ENCODE assay signal across 13 cellular contexts in genomic region chr16:30187971-30188561, GRCh38. TPM values are rescaled to one million over a fixed set of nuclear protein-coding genes. Genes with fewer than 3 reads are reported as not detected.
A peak's percentile ranks its signal among the peaks of the same experiment; 100 is the strongest.
DNase-seq lines count a peak whose midpoint lies in the region; ATAC-seq and TF ChIP-seq lines count a peak whose summit lies in the region.
"Had no signal": no experiment of that assay in that cellular context is flagged by ENCODE, and none has a peak within 500 bp of the region (broad histone marks: within the 10 kb centered on the region; RNA-seq: fewer than 3 reads in every experiment).

No MANE protein-coding gene starts in this region.

- no peak overlapping the region for H3K27ac Mint-ChIP-seq in H9

- H4K91ac ChIP-seq in H9 (ENCODE audit: insufficient read length, low read depth, low read length) = no peak overlapping the region
- no peak overlapping the region for H4K91ac ChIP-seq in neuronal stem cell (ENCODE audit: low read depth, low read length, poor library complexity)

- no peak overlapping the region for H4K5ac ChIP-seq in H9 (ENCODE audit: insufficient read length, low read depth, low read length)

- CTCF ChIA-PET in PC-9 (lab: Charles Lee) = interaction anchor here (0.6 kb wide), 1 partner anchor 218 kb away, joined by 3 read pairs; no protein-coding TSS in a partner anchor

- H2AFZ ChIP-seq in H9 (ENCODE audit: low read length) (no peak overlapping the region), neuronal stem cell (ENCODE audit: low read length) (no peak overlapping the region), PC-9 (no peak overlapping the region)

- H3K79me1 ChIP-seq in H9 (ENCODE audit: insufficient read depth, low read depth, low read length, poor library complexity, severe bottlenecking) (no peaks in the 10 kb centered on the region), neuronal stem cell (ENCODE audit: low read depth, low read length) (peaks cover 3% of the 10 kb centered on the region)

- POLR2A ChIA-PET in PC-9 (lab: Charles Lee; ENCODE audit: unreplicated experiment) = no interaction called here

- intact Hi-C loops in PC-9 (cut with micrococcal nuclease; ENCODE audit: unreplicated experiment) = no loop called here

- H2BK5ac ChIP-seq in H9 (ENCODE audit: insufficient read length, low read length) (no peak overlapping the region), neuronal stem cell (ENCODE audit: low read length) (no peak overlapping the region)

- H3K4me2 ChIP-seq in H9 (ENCODE audit: insufficient read depth, insufficient read length, low read length) = no peak overlapping the region
- H3K4me2 ChIP-seq in neuronal stem cell (ENCODE audit: insufficient read depth, low read length, poor library complexity, severe bottlenecking) = no peak overlapping the region
- H3K4me2 ChIP-seq in PC-9 = no peak overlapping the region

- no peaks in the 10 kb centered on the region for H3K4me1 ChIP-seq in H9 (ENCODE audit: insufficient read depth, low read length)
- peaks cover 10 to 12% of the 10 kb centered on the region in 2 donors for H3K4me1 ChIP-seq in neuronal stem cell (ENCODE audit: control insufficient read depth in 2 of 2, insufficient read depth in 1 of 2, low read depth in 1 of 2, low read length in 2 of 2)
- no peaks in the 10 kb centered on the region for H3K4me1 ChIP-seq in PC-9 (replicated peaks; ENCODE audit: insufficient read depth)

- no peaks in the 10 kb centered on the region for H3K23me2 ChIP-seq in H9 (ENCODE audit: insufficient read length, low read depth, low read length, poor library complexity, severe bottlenecking)

- H3K36me3 ChIP-seq in neuronal stem cell (replicated peaks in 1 of 2; ENCODE audit: control insufficient read depth in 2 of 2, insufficient read depth in 2 of 2, low read length in 2 of 2) (peaks cover 8 to 10% of the 10 kb centered on the region in 2 donors), PC-9 (ENCODE audit: low read depth) (no peaks in the 10 kb centered on the region)
- H3K36me3 ChIP-seq: uterus had no signal

- no peak overlapping the region for H3K4me3 Mint-ChIP-seq in H9
- peak overlapping the region; percentile 59 for H3K4me3 Mint-ChIP-seq in activated T-cell treated with anti-CD3 and anti-CD28 coated beads, Interleukin-2, amount 50 U/mL, for 4 hours

- no peak overlapping the region for H3K23ac ChIP-seq in H9 (ENCODE audit: insufficient read length, low read depth, low read length)
- peak overlapping the region; percentile 80 for H3K23ac ChIP-seq in neuronal stem cell (ENCODE audit: low read depth, low read length, poor library complexity)

- H3K27me3 ChIP-seq in H9 (ENCODE audit: insufficient read depth, low read length) (no peaks in the 10 kb centered on the region), neuronal stem cell (ENCODE audit: control insufficient read depth in 3 of 3, insufficient read depth in 3 of 3, low read depth in 1 of 3, low read length in 3 of 3) (peaks cover 0 to 2% (median 0%) of the 10 kb centered on the region in 3 experiments), PC-9 (ENCODE audit: insufficient read depth, low read depth) (no peaks in the 10 kb centered on the region)
- H3K27me3 ChIP-seq: heart left ventricle, uterus had no signal

- WGBS in H9 (ENCODE audit: extremely low coverage, insufficient read length, low lambda C conversion rate) = no CpG with 5 or more reads among the region's 23 CpGs
- WGBS in neuronal stem cell (ENCODE audit: extremely low coverage in 2 of 2, insufficient read length in 2 of 2, insufficient replicate concordance in 1 of 2), 2 donors = no CpG with 5 or more reads among the region's 23 CpGs

- H3F3A ChIP-seq in PC-9 (ENCODE audit: insufficient read depth, low read depth) = peaks cover 12% of the 10 kb centered on the region; the same call in 1 of the 2 replicates

- peaks cover 4 to 14% of the 10 kb centered on the region in 2 experiments for H3K4me1 Mint-ChIP-seq in H9
- H3K4me1 Mint-ChIP-seq in activated T-cell treated with anti-CD3 and anti-CD28 coated beads, Interleukin-2, amount 50 U/mL, for 4 hours (ENCODE audit: low read depth) = peaks cover 24% of the 10 kb centered on the region

- no peak overlapping the region for H2AK5ac ChIP-seq in H9 (ENCODE audit: insufficient read length, low read length)
- H2AK5ac ChIP-seq in neuronal stem cell (ENCODE audit: low read depth, low read length) = peak overlapping the region; percentile 92

- no peak overlapping the region for H4K8ac ChIP-seq in H9 (replicated peaks; ENCODE audit: insufficient read length, low read depth, low read length)
- no peak overlapping the region for H4K8ac ChIP-seq in neuronal stem cell (ENCODE audit: low read depth, low read length)

- ATAC-seq in activated T-cell treated with anti-CD3 and anti-CD28 coated beads, Interleukin-2, amount 50 U/mL, for 4 hours = no peak
- ATAC-seq in GM18520 (IDR thresholded peaks at IDR 0.05; ENCODE audit: unreplicated experiment) (no peak), SK-N-SH treated with all-trans-retinoic acid at 6 μM for 48 hours (no peak)
- ATAC-seq: heart left ventricle had no signal

- H3K18ac ChIP-seq in H9 (ENCODE audit: insufficient read length, low read depth, low read length) (no peak overlapping the region), neuronal stem cell (ENCODE audit: low read length) (no peak overlapping the region)

- DNase-seq in activated effector memory CD4-positive, alpha-beta T cell treated with anti-CD3 and anti-CD28 coated beads, Interleukin-2, amount 50 U/mL, for 16 hours = peak; percentile 63
- DNase-seq in activated effector memory CD4-positive, alpha-beta T cell treated with Interleukin-2 at 50 U/mL for 16 hours = no peak
- peak; percentile 29 for DNase-seq in H9
- no peak for DNase-seq in activated T-cell treated with anti-CD3 and anti-CD28 coated beads, Interleukin-2, amount 50 U/mL, for 4 hours
- DNase-seq in neuronal stem cell (ENCODE audit: low spot score) = no peak
- DNase-seq in PC-9 = no peak
- DNase-seq: DMS153, NCI-H1092 had no signal

- no peak overlapping the region for H2BK120ac ChIP-seq in H9 (ENCODE audit: low read depth, low read length, poor library complexity, severe bottlenecking)
- H2BK120ac ChIP-seq in neuronal stem cell (ENCODE audit: low read depth, low read length) = no peak overlapping the region

- peaks cover 4% of the 10 kb centered on the region for H4K20me1 ChIP-seq in H9 (ENCODE audit: control insufficient read depth, insufficient read depth, insufficient read length)
- no peaks in the 10 kb centered on the region for H4K20me1 ChIP-seq in PC-9 (ENCODE audit: insufficient read depth)

- H3K9me3 Mint-ChIP-seq in H9 = no peaks in the 10 kb centered on the region
- no peaks in the 10 kb centered on the region for H3K9me3 Mint-ChIP-seq in activated T-cell treated with anti-CD3 and anti-CD28 coated beads, Interleukin-2, amount 50 U/mL, for 4 hours

- no peaks in the 10 kb centered on the region for H3K9me2 ChIP-seq in PC-9 (ENCODE audit: insufficient read depth)

- H2BK20ac ChIP-seq in H9 (ENCODE audit: low read depth, low read length, poor library complexity, severe bottlenecking) = no peak overlapping the region

- H3K9ac ChIP-seq in H9 (ENCODE audit: extremely low read depth, insufficient read length, low read length) (no peak overlapping the region), neuronal stem cell (ENCODE audit: low read depth, low read length, poor library complexity) (no peak overlapping the region)

- no peak overlapping the region for H3K4ac ChIP-seq in H9 (ENCODE audit: low read depth, low read length)
- no peak overlapping the region for H3K4ac ChIP-seq in neuronal stem cell (ENCODE audit: low read length)

- no peak overlapping the region for H3T11ph ChIP-seq in H9 (ENCODE audit: low read length)

- H3K27ac ChIP-seq in H9 (ENCODE audit: insufficient read length, low read depth, low read length) = no peak overlapping the region
- H3K27ac ChIP-seq in neuronal stem cell (replicated peaks; ENCODE audit: low read length) = no peak overlapping the region
- no peak overlapping the region for H3K27ac ChIP-seq in PC-9
- H3K27ac ChIP-seq: epithelial cell of prostate, uterus had no signal

- peaks cover 14% of the 10 kb centered on the region for H3K27me3 Mint-ChIP-seq in H9 (ENCODE audit: low read depth)
- H3K27me3 Mint-ChIP-seq in activated T-cell treated with anti-CD3 and anti-CD28 coated beads, Interleukin-2, amount 50 U/mL, for 4 hours (ENCODE audit: low read depth) = no peaks in the 10 kb centered on the region

- no peaks in the 10 kb centered on the region; a peak in 1 of 7 replicates for H3K36me3 Mint-ChIP-seq in H9 (ENCODE audit: insufficient read depth in 1 of 3, low read depth in 3 of 3)
- peaks cover 21% of the 10 kb centered on the region for H3K36me3 Mint-ChIP-seq in activated T-cell treated with anti-CD3 and anti-CD28 coated beads, Interleukin-2, amount 50 U/mL, for 4 hours (ENCODE audit: insufficient read depth)

- no peak for TF ChIP-seq CTCF in H9 (conservative IDR thresholded peaks at IDR 0.05)
- TF ChIP-seq CTCF in PC-9 (conservative IDR thresholded peaks at IDR 0.05) = no peak

- H2BK12ac ChIP-seq in H9 (ENCODE audit: insufficient read length, low read depth, low read length) (no peak overlapping the region), neuronal stem cell (ENCODE audit: low read length) (no peak overlapping the region)

- no peak overlapping the region for H3K56ac ChIP-seq in H9 (ENCODE audit: insufficient read length, low read depth, low read length)

- no TSS peak for BruUV-seq in PC-9 (replicated peaks; lab: Mats Ljungman, UMichigan)

- H3K9me3 ChIP-seq in H9 (ENCODE audit: control insufficient read depth, low read depth, low read length) (no peaks in the 10 kb centered on the region), neuronal stem cell (replicated peaks in 1 of 2; ENCODE audit: control insufficient read depth in 2 of 2, insufficient read depth in 1 of 2, low read depth in 1 of 2, low read length in 2 of 2) (no peaks in the 10 kb centered on the region), PC-9 (ENCODE audit: insufficient read depth, low read depth) (no peaks in the 10 kb centered on the region)
- H3K9me3 ChIP-seq: heart left ventricle, uterus had no signal

- H3K14ac ChIP-seq in H9 (ENCODE audit: insufficient read depth, low read length) (no peak overlapping the region), neuronal stem cell (ENCODE audit: low read length) (peak overlapping the region; percentile 84)

- H3K79me2 ChIP-seq in H9 (ENCODE audit: insufficient read depth, low read length) (no peaks in the 10 kb centered on the region), PC-9 (ENCODE audit: low read depth) (no peaks in the 10 kb centered on the region)

- H3K4me3 ChIP-seq in neuronal stem cell (ENCODE audit: low read length in 2 of 2) = no peak overlapping the region
- H3K4me3 ChIP-seq in PC-9 = no peak overlapping the region
- H3K4me3 ChIP-seq: uterus had no signal

- H2BK15ac ChIP-seq in H9 (ENCODE audit: low read depth, low read length) (no peak overlapping the region), neuronal stem cell (ENCODE audit: low read length) (no peak overlapping the region)

RNA-seq across cellular contexts. Expression of gene CORO1A, which starts 4.7 kb away (rescaled TPM):
- total RNA-seq in H9 (2021) (3.4 and 4.8 TPM in 2 replicates), PC-9 (2021) (7.9 and 12.2 TPM in 2 replicates)
- 100 to 1,000 TPM; 747 to 940 (median 832) TPM for total RNA-seq in activated T-cell treated with anti-CD3 and anti-CD28 coated beads, Interleukin-2, amount 50 U/mL, for 4 hours
- 7.0 TPM for polyA plus RNA-seq in neuronal stem cell (2013, experiment 1 of 2)
- polyA plus RNA-seq in neuronal stem cell (2013, experiment 2 of 2) = 6.8 TPM

RNA-seq across cellular contexts. Expression of gene BOLA2B, which starts 5.4 kb away (rescaled TPM):
- total RNA-seq in H9 (2021) (202 and 218 TPM in 2 replicates), PC-9 (2021) (258 and 379 TPM in 2 replicates)
- 100 to 1,000 TPM; 468 to 531 (median 481) TPM for total RNA-seq in activated T-cell treated with anti-CD3 and anti-CD28 coated beads, Interleukin-2, amount 50 U/mL, for 4 hours
- polyA plus RNA-seq in neuronal stem cell (2013, experiment 1 of 2) = 174 TPM
- 179 TPM for polyA plus RNA-seq in neuronal stem cell (2013, experiment 2 of 2)

RNA-seq across cellular contexts. Expression of gene SLX1A, which starts 5.6 kb away (rescaled TPM):
- total RNA-seq in H9 (2021) (30.3 TPM in 2 replicates), PC-9 (2021) (100 and 252 TPM in 2 replicates)
- total RNA-seq in activated T-cell treated with anti-CD3 and anti-CD28 coated beads, Interleukin-2, amount 50 U/mL, for 4 hours = 100 to 1,000 TPM in 1 of 3 donors, 10 to 100 TPM in 2; 84.5 to 110 (median 95.6) TPM
- 9.3 TPM for polyA plus RNA-seq in neuronal stem cell (2013, experiment 1 of 2)
- polyA plus RNA-seq in neuronal stem cell (2013, experiment 2 of 2) = 11.5 TPM

RNA-seq across cellular contexts. Expression of gene SULT1A3, which starts 11.0 kb away (rescaled TPM):
- total RNA-seq in H9 (2021) (21.5 and 21.8 TPM in 2 replicates), PC-9 (2021) (95.2 and 103 TPM in 2 replicates)
- total RNA-seq in activated T-cell treated with anti-CD3 and anti-CD28 coated beads, Interleukin-2, amount 50 U/mL, for 4 hours = 1 to 10 TPM; 6.8 to 7.6 (median 7.0) TPM
- 7.7 TPM for polyA plus RNA-seq in neuronal stem cell (2013, experiment 1 of 2)
- 7.4 TPM for polyA plus RNA-seq in neuronal stem cell (2013, experiment 2 of 2)

Comparison
In these comparisons a context has a peak if more than half of its experiments do, and no peak if none do; other contexts are left out.
1. DNase-seq: peak in activated effector memory CD4-positive, alpha-beta T cell treated with anti-CD3 and anti-CD28 coated beads, Interleukin-2, amount 50 U/mL, for 16 hours (single experiment) and H9 (single experiment); none in activated effector memory CD4-positive, alpha-beta T cell treated with Interleukin-2 at 50 U/mL for 16 hours (single experiment), activated T-cell treated with anti-CD3 and anti-CD28 coated beads, Interleukin-2, amount 50 U/mL, for 4 hours (single experiment), neuronal stem cell (single experiment) and PC-9 (0 of 2).
2. RNA of gene CORO1A, which starts 4.7 kb away (total RNA-seq): 747 to 940 TPM in activated T-cell treated with anti-CD3 and anti-CD28 coated beads, Interleukin-2, amount 50 U/mL, for 4 hours; 7.9 to 12.2 TPM in PC-9 and 3.4 to 4.8 TPM in H9; every median in the first group is over 10 times any median in the second.